Comparison of ENCODE assay signal across 9 cellular contexts in the genomic region with DNA sequence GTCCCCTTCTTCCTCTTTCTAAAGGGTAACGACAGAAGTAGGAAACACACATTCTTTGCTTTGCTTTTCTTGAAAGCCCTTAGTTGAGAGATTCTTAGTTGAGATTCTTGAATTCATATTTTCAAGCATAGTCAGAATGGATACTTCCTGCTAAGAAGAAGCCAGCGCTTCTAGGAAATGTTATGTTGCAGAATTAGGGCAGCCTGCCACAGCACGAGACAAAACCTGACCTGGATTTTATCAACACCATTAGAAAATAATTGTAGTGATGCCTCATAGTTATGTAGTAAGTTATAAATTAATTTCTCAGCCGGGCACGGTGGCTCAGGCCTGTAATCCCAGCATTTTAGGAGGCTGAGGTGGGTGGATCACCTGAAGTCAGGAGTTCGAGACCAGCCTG. TPM values are rescaled to one million over a fixed set of nuclear protein-coding genes. Genes with fewer than 3 reads are reported as not detected.
DNase-seq lines count a peak whose midpoint lies in the region; ATAC-seq, FAIRE-seq and TF ChIP-seq lines count a peak whose summit lies in the region.
"Had no signal": no experiment of that assay in that cellular context is flagged by ENCODE, and none has a peak within 500 bp of the region (broad histone marks: within the 10 kb centered on the region; RNA-seq: fewer than 3 reads in every experiment).

No MANE protein-coding gene starts in this region.

- peak overlapping the region; percentile 19 to 84; a peak in 3 of 4 replicates for H4K8ac ChIP-seq in IMR-90 (ENCODE audit: low read depth in 2 of 2, low read length in 2 of 2)

- no peak overlapping the region for H2AFZ ChIP-seq in IMR-90 (replicated peaks; ENCODE audit: low read length, poor library complexity)
- H2AFZ ChIP-seq: GM23338 had no signal

- no peaks in the 10 kb centered on the region for H3K27me3 ChIP-seq in IMR-90 (ENCODE audit: control insufficient read depth, insufficient read depth, low read length)
- H3K27me3 ChIP-seq in small intestine (ENCODE audit: control insufficient read depth in 2 of 2, insufficient read depth in 2 of 2, low read length in 2 of 2) = no peaks in the 10 kb centered on the region

- intact Hi-C loops in IMR-90 (cut with micrococcal nuclease) = no loop called here
- intact Hi-C loops in lower leg skin (cut with DNase I; ENCODE audit: low total_unique reads) = no loop called here

- H3K4me3 ChIP-seq in AG04449 (ENCODE audit: low read depth, low read length) (no peak overlapping the region), IMR-90 (ENCODE audit: insufficient read depth, low read depth, low read length) (no peak overlapping the region), lower leg skin (ENCODE audit: low read depth, poor library complexity, severe bottlenecking) (no peak overlapping the region), small intestine (ENCODE audit: low read depth in 1 of 2, low read length in 2 of 2) (no peak overlapping the region)
- H3K4me3 ChIP-seq: GM23338 had no signal

- H4K5ac ChIP-seq in IMR-90 (ENCODE audit: low read depth, low read length) = no peak overlapping the region

- TF ChIP-seq POLR2A in IMR-90 (IDR thresholded peaks at IDR 0.05; ENCODE audit: low read depth, low read length) (no peak), lower leg skin (IDR thresholded peaks at IDR 0.05) (no peak)

- H3K18ac ChIP-seq in IMR-90 (ENCODE audit: low read depth, low read length) = 0 out of 2 replicates have a peak overlapping the region, but pooled peaks have one; percentile 32

- dilution Hi-C loops in IMR-90 (cut with HindIII; ENCODE audit: low sequenced_read_pairs, unreplicated experiment) = no loop called here

- H3K79me1 ChIP-seq in IMR-90 (ENCODE audit: low read depth in 1 of 2, low read length in 2 of 2) = no peaks in the 10 kb centered on the region

- POLR2A ChIA-PET in AG04449 (lab: Yijun Ruan, JAX) (no interaction called here), IMR-90 (lab: Charles Lee; ENCODE audit: unreplicated experiment) (no interaction called here)

- H2BK5ac ChIP-seq in IMR-90 (ENCODE audit: low read depth, low read length, poor library complexity, severe bottlenecking) = peak overlapping the region; percentile 90

- H2AK9ac ChIP-seq in IMR-90 (replicated peaks; ENCODE audit: low read depth, low read length, poor library complexity) = no peak overlapping the region

- no peaks in the 10 kb centered on the region for H4K20me1 ChIP-seq in IMR-90 (ENCODE audit: insufficient read depth, low read length)

- H4K91ac ChIP-seq in IMR-90 (ENCODE audit: insufficient read depth, low read depth, low read length) = no peak overlapping the region; the same call in 1 of the 2 replicates

- 0 out of 2 replicates have a peak, but pooled peaks cover 3% of the 10 kb centered on the region for H3K9me1 ChIP-seq in IMR-90 (ENCODE audit: insufficient read depth, low read length)

- H3K14ac ChIP-seq in IMR-90 (replicated peaks; ENCODE audit: low read depth, low read length) = peak overlapping the region; percentile 70

- in situ Hi-C loops in IMR-90 (cut with MboI; ENCODE audit: low sequenced_read_pairs) = no loop called here

- peak; percentile 92 for ATAC-seq in IMR-90 (ENCODE audit: low read depth)
- no peak for ATAC-seq in left lobe of liver
- no peak for ATAC-seq in HG02884 (IDR thresholded peaks at IDR 0.05; ENCODE audit: unreplicated experiment)
- ATAC-seq: GM23338 had no signal

- FAIRE-seq in small intestine (lab: Jason Lieb, UNC) = no peak

- no peak overlapping the region for H3K23ac ChIP-seq in IMR-90 (ENCODE audit: low read depth, low read length)

- H3K4me1 ChIP-seq in IMR-90 (ENCODE audit: control insufficient read depth, insufficient read depth, low read length) = peaks cover 2% of the 10 kb centered on the region
- no peaks in the 10 kb centered on the region for H3K4me1 ChIP-seq in small intestine (ENCODE audit: control insufficient read depth in 2 of 2, insufficient read depth in 1 of 2, low read depth in 1 of 2, low read length in 1 of 2)

- no peak overlapping the region for H2AK5ac ChIP-seq in IMR-90 (ENCODE audit: low read depth, low read length)

- no peak for TF ChIP-seq RAD21 in IMR-90 (IDR thresholded peaks at IDR 0.05; ENCODE audit: low read length)

- H3K9me3 ChIP-seq in IMR-90 (ENCODE audit: control insufficient read depth, insufficient read depth, low read length) = no peaks in the 10 kb centered on the region
- no peaks in the 10 kb centered on the region for H3K9me3 ChIP-seq in small intestine (ENCODE audit: control insufficient read depth, low read depth)

- no peak overlapping the region; the same call in 2 of the 3 replicates for H2BK15ac ChIP-seq in IMR-90 (ENCODE audit: low read depth, low read length)

- peak overlapping the region; percentile 58; the same call in 1 of the 2 replicates for H3K4me2 ChIP-seq in IMR-90 (ENCODE audit: low read depth, low read length)
- H3K4me2 ChIP-seq: GM23338 had no signal

- no peak overlapping the region for H3K27ac ChIP-seq in IMR-90 (ENCODE audit: insufficient read depth, low read length)
- no peak overlapping the region for H3K27ac ChIP-seq in small intestine (ENCODE audit: low read depth in 1 of 2, low read length in 1 of 2)

- no CpG with 5 or more reads among the region's 6 CpGs for WGBS in IMR-90 (ENCODE audit: extremely low coverage in 2 of 2, insufficient read length in 1 of 2), 2 experiments
- 22 to 26% methylated on average over 6 of the region's 6 CpGs for WGBS in lower leg skin, 2 donors
- WGBS in small intestine, 3 donors = 39 to 51% (median 48%) methylated on average over 6 of the region's 6 CpGs

- no peak for TF ChIP-seq CTCF in AG04449 (IDR thresholded peaks at IDR 0.05; ENCODE audit: insufficient read depth, low read length, missing control alignments)
- TF ChIP-seq CTCF in IMR-90 (conservative IDR thresholded peaks at IDR 0.05; ENCODE audit: low read depth, low read length) = no peak
- TF ChIP-seq CTCF in lower leg skin (IDR thresholded peaks at IDR 0.05) = no peak

- peak overlapping the region; percentile 36; the same call in 1 of the 2 replicates for H3K56ac ChIP-seq in IMR-90 (ENCODE audit: extremely low read depth, insufficient read depth, low read length)

- DNase-seq in AG04449 (ENCODE audit: low read depth, low spot score) (peak; percentile 49), IMR-90 (peak; percentile 80), amniotic epithelial cell (ENCODE audit: low read depth) (peak; percentile 80), lower leg skin (ENCODE audit: low spot score in 2 of 2) (peak; percentile 54 to 89), small intestine (no peak), left lobe of liver (ENCODE audit: low spot score) (no peak)
- DNase-seq in stimulated activated CD4-positive, alpha-beta T cell treated with anti-CD3 and anti-CD28 coated beads, Interleukin-12 subunit alpha, Interleukin-12 subunit beta, amount 100 ng/mL, for 4 hours = no peak

- no TSS peak for BruUV-seq in IMR-90 (replicated peaks; lab: Mats Ljungman, UMichigan)

- peak overlapping the region; percentile 30; the same call in 1 of the 2 replicates for H3K4ac ChIP-seq in IMR-90 (ENCODE audit: low read depth, low read length)

- peak overlapping the region; percentile 75; the same call in 1 of the 2 replicates for H2BK120ac ChIP-seq in IMR-90 (ENCODE audit: low read depth, low read length)

- H3K36me3 ChIP-seq in IMR-90 (ENCODE audit: control insufficient read depth, insufficient read depth, low read length) (no peaks in the 10 kb centered on the region), small intestine (ENCODE audit: control insufficient read depth in 2 of 2, insufficient read depth in 2 of 2, low read length in 2 of 2) (no peaks in the 10 kb centered on the region)

- CTCF ChIA-PET in AG04449 (lab: Yijun Ruan, JAX) = interaction anchor here (1.0 to 1.9 kb wide), 2 partner anchors 30 to 33 kb away, joined by 3 to 7 read pairs; no protein-coding TSS in a partner anchor
- CTCF ChIA-PET in IMR-90 (lab: Yijun Ruan, JAX) = no interaction called here

- no peak overlapping the region for H3K9ac ChIP-seq in IMR-90 (ENCODE audit: low read depth, low read length)

- peak overlapping the region; percentile 81; the same call in 1 of the 2 replicates for H2BK20ac ChIP-seq in IMR-90 (ENCODE audit: low read depth, low read length)

TF ChIP-seq in IMR-90, 13 proteins besides CTCF, POLR2A, EP300 and RAD21:
- TF ChIP-seq FOS (IDR thresholded peaks at IDR 0.05; ENCODE audit: low read depth, low read length) = no peak
- TF ChIP-seq MAFK (IDR thresholded peaks at IDR 0.05; ENCODE audit: low read depth, low read length) = peak; percentile 4; the same call in 1 of the 2 replicates
- TF ChIP-seq, protein P1, sequence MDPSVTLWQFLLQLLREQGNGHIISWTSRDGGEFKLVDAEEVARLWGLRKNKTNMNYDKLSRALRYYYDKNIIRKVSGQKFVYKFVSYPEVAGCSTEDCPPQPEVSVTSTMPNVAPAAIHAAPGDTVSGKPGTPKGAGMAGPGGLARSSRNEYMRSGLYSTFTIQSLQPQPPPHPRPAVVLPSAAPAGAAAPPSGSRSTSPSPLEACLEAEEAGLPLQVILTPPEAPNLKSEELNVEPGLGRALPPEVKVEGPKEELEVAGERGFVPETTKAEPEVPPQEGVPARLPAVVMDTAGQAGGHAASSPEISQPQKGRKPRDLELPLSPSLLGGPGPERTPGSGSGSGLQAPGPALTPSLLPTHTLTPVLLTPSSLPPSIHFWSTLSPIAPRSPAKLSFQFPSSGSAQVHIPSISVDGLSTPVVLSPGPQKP (IDR thresholded peaks at IDR 0.05; ENCODE audit: borderline replicate concordance, low read depth, low read length) = no peak
- peak; percentile 76; the same call in 1 of the 2 replicates for TF ChIP-seq BHLHE40 (IDR thresholded peaks at IDR 0.05; ENCODE audit: low read depth, low read length)
- peak; percentile 16; the same call in 1 of the 2 replicates for TF ChIP-seq CEBPB (IDR thresholded peaks at IDR 0.05; ENCODE audit: low read depth, low read length)

RNA-seq across cellular contexts. Expression of gene NUP160, which starts 37.9 kb away (rescaled TPM):
- 33.9 and 35.0 TPM in 2 replicates for total RNA-seq in IMR-90 (2012; rRNA removed)
- 11.2 and 12.5 TPM in 2 replicates for polyA plus RNA-seq in IMR-90 (2012; rRNA removed)
- 2.8 and 4.3 TPM in 2 replicates for polyA plus RNA-seq in IMR-90 (2012; cell fraction: cytosol; rRNA removed)
- 3.5 and 23.2 TPM in 2 replicates for polyA plus RNA-seq in IMR-90 (2012; cell fraction: nucleus; rRNA removed; ENCODE audit: low replicate concordance)
- 10 to 100 TPM; 14.1 to 22.4 (median 18.9) TPM for total RNA-seq in lower leg skin
- 10 to 100 TPM in 1 of 3 donors, 1 to 10 TPM in 2; 7.8 to 15.1 (median 8.3) TPM for polyA plus RNA-seq in small intestine
- total RNA-seq in left lobe of liver = 12.6 TPM

Comparison
In these comparisons a context has a peak if more than half of its experiments do, and no peak if none do; other contexts are left out.
1. DNase-seq: peak in AG04449 (single experiment), IMR-90 (single experiment), amniotic epithelial cell (single experiment) and lower leg skin (2 of 2); none in small intestine (single experiment), left lobe of liver (single experiment) and stimulated activated CD4-positive, alpha-beta T cell treated with anti-CD3 and anti-CD28 coated beads, Interleukin-12 subunit alpha, Interleukin-12 subunit beta, amount 100 ng/mL, for 4 hours (single experiment).